19 cellular contexts compared by ENCODE assay signal in the genomic region with DNA sequence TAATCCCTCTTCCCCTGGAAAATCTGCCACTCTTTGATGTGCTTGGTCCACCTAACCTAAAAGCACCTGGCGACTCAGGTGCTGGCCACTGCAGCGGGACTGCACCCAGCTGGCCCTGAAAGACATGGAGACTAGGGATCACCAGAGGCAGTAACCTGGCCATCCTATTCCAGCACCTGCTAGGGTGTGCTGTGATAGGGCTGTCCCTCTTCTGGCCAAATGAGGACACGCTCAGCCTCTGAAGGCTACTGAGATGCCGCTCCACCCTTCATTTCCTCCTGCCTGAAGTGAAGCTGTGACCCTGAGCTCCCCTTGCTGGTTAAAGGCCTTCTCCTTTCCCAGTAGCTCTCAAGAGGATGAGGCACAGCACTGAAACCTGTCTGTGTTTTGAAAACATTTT. TPM values are rescaled to one million over a fixed set of nuclear protein-coding genes. Genes with fewer than 3 reads are reported as not detected.
A peak's percentile ranks its signal among the peaks of the same experiment; 100 is the strongest.
DNase-seq lines count a peak whose midpoint lies in the region; ATAC-seq, FAIRE-seq and TF ChIP-seq lines count a peak whose summit lies in the region.
"Had no signal": no experiment of that assay in that cellular context is flagged by ENCODE, and none has a peak within 500 bp of the region (broad histone marks: within the 10 kb centered on the region; RNA-seq: fewer than 3 reads in every experiment).

No MANE protein-coding gene starts in this region.

- DNase-seq in HepG2 (ENCODE audit: low spot score) (no peak), right lobe of liver (no peak), K562 (ENCODE audit: extremely low read depth in 1 of 4, low spot score in 3 of 4) (no peak), kidney (peak; percentile 38), SKM-1 (lab: John Stamatoyannopoulos, UW; ENCODE audit: unreplicated experiment) (no peak), foreskin fibroblast (no peak)
- DNase-seq: CD8-positive, alpha-beta T cell; DMS 273 treated with DMSO at 0.1 percent for 48 hours; DMS53; DND-41; EL; HCEC 1CT; HFFc6; IMR-90 had no signal

- peak; percentile 27; the same call in 2 of the 3 replicates for ATAC-seq in HepG2
- no peak for ATAC-seq in right lobe of liver
- peak; percentile 59; the same call in 2 of the 3 replicates for ATAC-seq in K562
- no peak for ATAC-seq in GM18868 (IDR thresholded peaks at IDR 0.05; ENCODE audit: unreplicated experiment)
- ATAC-seq: CD8-positive, alpha-beta T cell; GM12878 had no signal

- CTCF ChIA-PET in HepG2 (lab: Yijun Ruan, JAX; ENCODE audit: low intra/inter-chr PET ratio, low total read pairs) = no interaction called here
- CTCF ChIA-PET in K562 (lab: Yijun Ruan, JAX; ENCODE audit: low intra/inter-chr PET ratio) = no interaction called here

- H3K4me1 ChIP-seq in HepG2 (ENCODE audit: insufficient read depth, low read length) (no peaks in the 10 kb centered on the region), right lobe of liver (no peaks in the 10 kb centered on the region), K562 (replicated peaks in 1 of 2; ENCODE audit: control insufficient read depth in 2 of 2, insufficient read depth in 2 of 2, low read length in 2 of 2) (peaks cover 9 to 12% of the 10 kb centered on the region in 2 experiments; a peak in 3 of 5 replicates), kidney (ENCODE audit: control insufficient read depth in 1 of 2, insufficient read depth in 1 of 2, low read depth in 1 of 2, low read length in 2 of 2) (peaks cover 0 to 7% of the 10 kb centered on the region in 2 donors)

- TF ChIP-seq RAD21 in HepG2 (CRISPR knock-in tag; IDR thresholded peaks at IDR 0.05) (no peak), K562 (CRISPR knock-in tag; conservative IDR thresholded peaks at IDR 0.05 in 1 of 2, IDR thresholded peaks at IDR 0.05 in 1 of 2) (no peak)

- in situ Hi-C loops in HepG2 (cut with HindIII; ENCODE audit: extremely low pct_ligation_motif_present, low pct_unique_long_range_greater_than_20kb) (no loop called here), K562 (cut with MboI) (no loop called here)

- H3K27me3 ChIP-seq in HepG2 (ENCODE audit: control insufficient read depth in 1 of 2, insufficient read depth in 2 of 2, low read length in 2 of 2) = no peaks in the 10 kb centered on the region
- no peaks in the 10 kb centered on the region for H3K27me3 ChIP-seq in right lobe of liver
- peaks cover 30 to 82% of the 10 kb centered on the region in 2 experiments for H3K27me3 ChIP-seq in K562 (ENCODE audit: control insufficient read depth in 2 of 2, insufficient read depth in 2 of 2, low read length in 2 of 2)
- H3K27me3 ChIP-seq: BLaER1 treated with 17β-estradiol and CSF1 and Interleukin-3, amounts not matched to agents 10 nM and 100 nM had no signal

- FAIRE-seq in HepG2 (lab: Jason Lieb, UNC) = no peak
- no peak for FAIRE-seq in K562 (lab: Jason Lieb, UNC)
- no peak for FAIRE-seq in kidney (lab: Jason Lieb, UNC)
- FAIRE-seq: GM12878, GM19239 had no signal

- intact Hi-C loops in HepG2 (cut with micrococcal nuclease; ENCODE audit: unreplicated experiment) = no loop called here
- intact Hi-C loops in right lobe of liver (cut with DNase I) = no loop called here
- intact Hi-C loops in K562 (cut with micrococcal nuclease) = no loop called here
- intact Hi-C loops in kidney (cut with DNase I) = no loop called here

- no peak for TF ChIP-seq EP300 in HepG2 (IDR thresholded peaks at IDR 0.05; ENCODE audit: low read depth in 2 of 2, low read length in 2 of 2)
- TF ChIP-seq EP300 in HepG2 (CRISPR knock-in tag; IDR thresholded peaks at IDR 0.05; ENCODE audit: borderline replicate concordance) = no peak
- no peak for TF ChIP-seq EP300 in K562 (IDR thresholded peaks at IDR 0.05; ENCODE audit: low read length)

- H3K36me3 ChIP-seq in HepG2 (replicated peaks in 1 of 2; ENCODE audit: control insufficient read depth in 1 of 2, insufficient read depth in 2 of 2, low read length in 2 of 2) (peaks cover 1 to 28% of the 10 kb centered on the region in 2 experiments; a peak in 3 of 5 replicates), right lobe of liver (no peaks in the 10 kb centered on the region), K562 (ENCODE audit: control insufficient read depth, insufficient read depth, low read length) (no peaks in the 10 kb centered on the region), kidney (ENCODE audit: control insufficient read depth in 1 of 2, insufficient read depth in 2 of 2, low read length in 2 of 2) (no peaks in the 10 kb centered on the region)
- H3K36me3 ChIP-seq: BLaER1 treated with 17β-estradiol and CSF1 and Interleukin-3, amounts not matched to agents 10 nM and 100 nM had no signal

- no peak for TF ChIP-seq POLR2A in HepG2 (IDR thresholded peaks at IDR 0.05; ENCODE audit: insufficient read depth in 1 of 2, low read depth in 2 of 2, low read length in 2 of 2)
- TF ChIP-seq POLR2A in right lobe of liver (IDR thresholded peaks at IDR 0.05) = no peak
- no peak for TF ChIP-seq POLR2A in K562 (conservative IDR thresholded peaks at IDR 0.05)

- H3K9me3 ChIP-seq in HepG2 (ENCODE audit: low read length) (no peaks in the 10 kb centered on the region), right lobe of liver (no peaks in the 10 kb centered on the region), K562 (replicated peaks; ENCODE audit: control insufficient read depth, insufficient read depth, low read depth, low read length) (no peaks in the 10 kb centered on the region), kidney (ENCODE audit: control insufficient read depth in 1 of 2, low read length in 2 of 2) (no peaks in the 10 kb centered on the region)
- H3K9me3 ChIP-seq: BLaER1 treated with 17β-estradiol and CSF1 and Interleukin-3, amounts not matched to agents 10 nM and 100 nM had no signal

- H3K4me2 ChIP-seq in HepG2 (ENCODE audit: low read depth, low read length) (no peak overlapping the region), K562 (ENCODE audit: insufficient read depth, low read length) (no peak overlapping the region)
- H3K4me2 ChIP-seq: BLaER1 treated with 17β-estradiol and CSF1 and Interleukin-3, amounts not matched to agents 10 nM and 100 nM had no signal

- BruUV-seq in HepG2 (replicated peaks; lab: Mats Ljungman, UMichigan) (no TSS peak), K562 (replicated peaks; lab: Mats Ljungman, UMichigan) (no TSS peak)

- TF ChIP-seq CTCF in HepG2 (CRISPR knock-in tag; IDR thresholded peaks at IDR 0.05) (no peak), right lobe of liver (IDR thresholded peaks at IDR 0.05) (no peak), K562 (IDR thresholded peaks at IDR 0.05 in 2 of 3, conservative IDR thresholded peaks at IDR 0.05 in 1 of 3; ENCODE audit: insufficient read depth in 2 of 3, low read depth in 1 of 3, low read length in 3 of 3) (no peak), kidney (IDR thresholded peaks at IDR 0.05; ENCODE audit: borderline replicate concordance, extremely low read depth, insufficient read depth) (no peak), foreskin fibroblast (IDR thresholded peaks at IDR 0.05; ENCODE audit: low read depth, low read length) (no peak)

- no peak overlapping the region for H2AFZ ChIP-seq in HepG2 (ENCODE audit: low read length)
- no peak overlapping the region for H2AFZ ChIP-seq in K562 (ENCODE audit: low read depth, low read length)

- H3K9me1 ChIP-seq in K562 (ENCODE audit: control insufficient read depth, insufficient read depth, low read length) = no peaks in the 10 kb centered on the region

- no peak overlapping the region for H3K4me3 ChIP-seq in HepG2 (replicated peaks in 1 of 3; ENCODE audit: insufficient read depth in 1 of 3, low read depth in 2 of 3, low read length in 3 of 3)
- no peak overlapping the region for H3K4me3 ChIP-seq in right lobe of liver
- no peak overlapping the region for H3K4me3 ChIP-seq in K562
- no peak overlapping the region for H3K4me3 ChIP-seq in kidney (ENCODE audit: low read length in 2 of 2)
- no peak overlapping the region for H3K4me3 ChIP-seq in foreskin fibroblast (ENCODE audit: low read depth in 1 of 2, low read length in 2 of 2)
- H3K4me3 ChIP-seq: BLaER1 treated with 17β-estradiol and CSF1 and Interleukin-3, amounts not matched to agents 10 nM and 100 nM; GM12878 had no signal

- H3K27ac ChIP-seq in HepG2 (ENCODE audit: extremely low read length, insufficient read depth, low read length) (no peak overlapping the region), right lobe of liver (no peak overlapping the region), K562 (ENCODE audit: extremely low read depth, low read depth, low read length) (no peak overlapping the region), kidney (ENCODE audit: low read depth in 2 of 2, low read length in 2 of 2) (no peak overlapping the region)
- H3K27ac ChIP-seq: BLaER1 treated with 17β-estradiol and CSF1 and Interleukin-3, amounts not matched to agents 10 nM and 100 nM; HL-60 had no signal

- 97% methylated on average over 4 of the region's 4 CpGs for WGBS in HepG2 (ENCODE audit: low lambda C conversion rate)
- WGBS in right lobe of liver (ENCODE audit: insufficient coverage, low coverage, low lambda C conversion rate, missing lambda C conversion rate) = no CpG with 5 or more reads among the region's 4 CpGs
- 3% methylated on average over 4 of the region's 4 CpGs for WGBS in K562 (ENCODE audit: insufficient coverage, low coverage, missing lambda C conversion rate)

- H3K9ac ChIP-seq in HepG2 (ENCODE audit: insufficient read depth, low read depth, low read length) (no peak overlapping the region), K562 (ENCODE audit: insufficient read depth in 1 of 2, low read depth in 2 of 2, low read length in 2 of 2) (no peak overlapping the region), kidney (ENCODE audit: low read length in 2 of 2) (no peak overlapping the region)
- H3K9ac ChIP-seq: BLaER1 treated with 17β-estradiol and CSF1 and Interleukin-3, amounts not matched to agents 10 nM and 100 nM had no signal

- H3K79me2 ChIP-seq in HepG2 (ENCODE audit: insufficient read depth, low read length) = no peaks in the 10 kb centered on the region
- no peaks in the 10 kb centered on the region for H3K79me2 ChIP-seq in K562 (ENCODE audit: control insufficient read depth, insufficient read depth, low read length)

- POLR2A ChIA-PET in HepG2 (lab: Yijun Ruan, JAX) (no interaction called here), K562 (lab: Yijun Ruan, JAX) (no interaction called here)

- H4K20me1 ChIP-seq in HepG2 (ENCODE audit: insufficient read depth, low read length) = no peaks in the 10 kb centered on the region; the same call in 1 of the 2 replicates
- peaks cover 5% of the 10 kb centered on the region; the same call in 1 of the 2 replicates for H4K20me1 ChIP-seq in K562 (replicated peaks; ENCODE audit: control insufficient read depth, insufficient read depth, low read length)
- H4K20me1 ChIP-seq: BLaER1 treated with 17β-estradiol and CSF1 and Interleukin-3, amounts not matched to agents 10 nM and 100 nM had no signal

RNA-seq across cellular contexts. Expression of a gene that starts 24.4 kb away (rescaled TPM):
- total RNA-seq in HepG2 (2016; rRNA removed; fragmentation: Illumina TruSeq; extraction: Trizol) = 0.46 and 0.55 TPM in 2 replicates
- total RNA-seq in HepG2 (2016; cell fraction: cytosol; rRNA removed; fragmentation: Illumina TruSeq; extraction: Trizol; ENCODE audit: low read depth) = 0.09 TPM in 1 of 2 replicates, not detected in the other
- 0.42 and 0.50 TPM in 2 replicates for total RNA-seq in HepG2 (2016; cell fraction: insoluble cytoplasmic fraction; rRNA removed; fragmentation: Illumina TruSeq; extraction: Trizol)
- total RNA-seq in HepG2 (2016; cell fraction: membrane; rRNA removed; fragmentation: Illumina TruSeq; extraction: Trizol) = 0.28 and 0.31 TPM in 2 replicates
- total RNA-seq in HepG2 (2016; cell fraction: nucleus; rRNA removed; fragmentation: Illumina TruSeq; extraction: Trizol) = 0.47 and 0.50 TPM in 2 replicates
- polyA plus RNA-seq in HepG2 (2011; rRNA removed) = 0.37 and 0.44 TPM in 2 replicates
- polyA plus RNA-seq in HepG2 (2011; cell fraction: cytosol; rRNA removed) = 0.19 and 0.23 TPM in 2 replicates
- 0.23 and 0.27 TPM in 2 replicates for polyA plus RNA-seq in HepG2 (2011; cell fraction: nucleus; rRNA removed)
- 0.30 and 0.53 TPM in 2 replicates for polyA plus RNA-seq in HepG2 (2012)
- polyA plus RNA-seq in HepG2 (2016; cell fraction: cytosol; fragmentation: Illumina TruSeq; extraction: Trizol; ENCODE audit: low read depth) = 0.05 and 0.09 TPM in 2 replicates
- 0.89 and 1.2 TPM in 2 replicates for polyA plus RNA-seq in HepG2 (2016; cell fraction: insoluble cytoplasmic fraction; fragmentation: Illumina TruSeq; extraction: Trizol; ENCODE audit: low read depth)
- polyA plus RNA-seq in HepG2 (2016; cell fraction: membrane; fragmentation: Illumina TruSeq; extraction: Trizol; ENCODE audit: low read depth) = 0.26 and 0.35 TPM in 2 replicates
- 0.72 and 0.95 TPM in 2 replicates for polyA plus RNA-seq in HepG2 (2016; cell fraction: nucleus; fragmentation: Illumina TruSeq; extraction: Trizol; ENCODE audit: insufficient read depth, low read depth)
- polyA minus RNA-seq in HepG2 (2011; rRNA and poly(A)+ RNA removed; ENCODE audit: low replicate concordance) = 0.30 and 18.3 TPM in 2 replicates
- 0.30 and 0.97 TPM in 2 replicates for polyA minus RNA-seq in HepG2 (2011; cell fraction: cytosol; rRNA and poly(A)+ RNA removed)
- polyA minus RNA-seq in HepG2 (2011; cell fraction: nucleus; rRNA and poly(A)+ RNA removed) = 0.25 and 0.52 TPM in 2 replicates
- under 1 TPM; 0.24 to 0.87 (median 0.50) TPM for total RNA-seq in right lobe of liver
- total RNA-seq in K562 (2011; cell fraction: chromatin; rRNA removed; ENCODE audit: low replicate concordance) = not detected in 2 replicates
- total RNA-seq in K562 (2011; cell fraction: nucleolus; rRNA removed) = not detected in 2 replicates
- total RNA-seq in K562 (2011; cell fraction: nucleoplasm; rRNA removed) = not detected in 2 replicates
- not detected in 2 replicates for total RNA-seq in K562 (2014; rRNA removed)
- not detected in 2 replicates for total RNA-seq in K562 (2014; rRNA removed; fragmentation: Illumina TruSeq; extraction: Trizol)
- not detected in 2 replicates for total RNA-seq in K562 (2015; rRNA removed; fragmentation: Illumina TruSeq; extraction: Trizol)
- 0.07 TPM in 1 of 2 replicates, not detected in the other for total RNA-seq in K562 (2021)
- not detected in 2 replicates for polyA plus RNA-seq in K562 (2011; rRNA removed)
- not detected in 2 replicates for polyA plus RNA-seq in K562 (2011; cell fraction: cytosol; rRNA removed)
- not detected in 2 replicates for polyA plus RNA-seq in K562 (2011; cell fraction: nucleus; rRNA removed)
- polyA plus RNA-seq in K562 (2012) = not detected in 2 replicates
- polyA plus RNA-seq in K562 (2014; fragmentation: Illumina TruSeq; extraction: Trizol) = not detected in 2 replicates
- polyA plus RNA-seq in K562 (2014; fragmentation: Nextera tagmentation; extraction: Ambion mirVana) = not detected
- polyA plus RNA-seq in K562 (2014; rRNA removed) = not detected in 2 replicates
- polyA minus RNA-seq in K562 (2011; rRNA and poly(A)+ RNA removed) = not detected in 2 replicates
- 0.19 and 0.46 TPM in 2 replicates for polyA minus RNA-seq in K562 (2011; cell fraction: cytosol; rRNA and poly(A)+ RNA removed)
- polyA minus RNA-seq in K562 (2011; cell fraction: nucleus; rRNA and poly(A)+ RNA removed) = under 0.01 TPM in 1 of 2 replicates, not detected in the other
- 58.5 TPM for total RNA-seq in kidney
- polyA plus RNA-seq in kidney (ENCODE audit: insufficient read depth, low read depth, low replicate concordance) = 18.0 TPM
- total RNA-seq: CD8-positive, alpha-beta T cell had no signal

Comparison
In these comparisons a context has a peak if more than half of its experiments do, and no peak if none do; other contexts are left out.
1. ATAC-seq: peak in HepG2 (single experiment) and K562 (single experiment); none in right lobe of liver (0 of 4) and GM18868 (single experiment).
2. RNA of a gene that starts 24.4 kb away (total RNA-seq): 58.5 TPM in kidney (single experiment); 0.24 to 0.87 TPM in right lobe of liver, 0.09 to 0.55 TPM in HepG2 and 0.07 TPM in K562; every median in the first group is over 10 times any median in the second.